8 cellular contexts compared by ENCODE assay signal in genomic region chr1:228486596-228487335, GRCh38. TPM values are rescaled to one million over a fixed set of nuclear protein-coding genes. Genes with fewer than 3 reads are reported as not detected.
DNase-seq lines count a peak whose midpoint lies in the region; ATAC-seq, FAIRE-seq and TF ChIP-seq lines count a peak whose summit lies in the region.

No MANE protein-coding gene starts in this region.

- H3K27me3 ChIP-seq in brain microvascular endothelial cell (replicated peaks) (no peaks in the 10 kb centered on the region), small intestine (ENCODE audit: control insufficient read depth in 2 of 2, insufficient read depth in 2 of 2, low read length in 2 of 2) (no peaks in the 10 kb centered on the region)

- no peak for TF ChIP-seq CTCF in brain microvascular endothelial cell (IDR thresholded peaks at IDR 0.05; ENCODE audit: low read depth, low read length, missing control alignments)

- no peak for FAIRE-seq in small intestine (lab: Jason Lieb, UNC)

- peaks cover 0 to 6% of the 10 kb centered on the region in 2 donors for H3K4me1 ChIP-seq in small intestine (ENCODE audit: control insufficient read depth in 2 of 2, insufficient read depth in 1 of 2, low read depth in 1 of 2, low read length in 1 of 2)

- DNase-seq in NK-92 treated with Interleukin-12 subunit alpha and Interleukin-12 subunit beta, amount 100 ng/mL, for 24 hours (lab: John Stamatoyannopoulos, UW): peak; percentile 90
- DNase-seq in NK-92 (lab: John Stamatoyannopoulos, UW; ENCODE audit: unreplicated experiment): no peak
- peak; percentile 74 for DNase-seq in NCI-H2107 (lab: John Stamatoyannopoulos, UW)
- peak; percentile 91 for DNase-seq in UCSD-AML1 (lab: John Stamatoyannopoulos, UW; ENCODE audit: unreplicated experiment)
- peak; percentile 71 for DNase-seq in brain microvascular endothelial cell
- DNase-seq in small intestine: peak; percentile 82

- ATAC-seq in HG02973 (IDR thresholded peaks at IDR 0.05; ENCODE audit: unreplicated experiment): peak; percentile 41

- H3K9me3 ChIP-seq in iPS-18c (ENCODE audit: control insufficient read depth, insufficient read depth, low read length) (no peaks in the 10 kb centered on the region), small intestine (ENCODE audit: control insufficient read depth, low read depth) (no peaks in the 10 kb centered on the region)

- WGBS in small intestine, 3 donors: 0% methylated on average over 55 to 60 of the region's 60 CpGs

- H3K36me3 ChIP-seq in brain microvascular endothelial cell (replicated peaks) (peaks cover 15% of the 10 kb centered on the region), small intestine (ENCODE audit: control insufficient read depth in 2 of 2, insufficient read depth in 2 of 2, low read length in 2 of 2) (peaks cover 0 to 5% of the 10 kb centered on the region in 2 donors)

- H3K4me3 ChIP-seq in brain microvascular endothelial cell (ENCODE audit: low read depth, low read length) (peak overlapping the region; percentile 95), iPS-18c (ENCODE audit: insufficient read depth, low read depth, low read length) (peak overlapping the region; percentile 96), small intestine (ENCODE audit: low read depth in 1 of 2, low read length in 2 of 2) (peak overlapping the region; percentile 73 to 98)

- in situ Hi-C loops in brain microvascular endothelial cell (cut with HindIII; ENCODE audit: low pct_ligation_motif_present, low sequenced_read_pairs): no loop called here

- peak overlapping the region; percentile 100 for H3K27ac ChIP-seq in brain microvascular endothelial cell
- peak overlapping the region; percentile 94 to 96 for H3K27ac ChIP-seq in small intestine (ENCODE audit: low read depth in 1 of 2, low read length in 1 of 2)

RNA-seq across cellular contexts. Expression of gene RNF187, which starts 0.4 kb away (rescaled TPM):
- polyA plus RNA-seq in small intestine: 10 to 100 TPM; 25.5 to 44.8 (median 28.6) TPM
